In genomic region chr17:72424505-72425117, GRCh38 we compare ENCODE assay signal across 18 cellular contexts.
"Had no signal": no experiment of that assay in that cellular context is flagged by ENCODE, and none has a peak within 500 bp of the region (broad histone marks: within the 10 kb centered on the region; RNA-seq: fewer than 3 reads in every experiment).

No MANE protein-coding gene starts in this region.

- H3K27ac Mint-ChIP-seq: activated CD8-positive, alpha-beta T cell treated with anti-CD3 and anti-CD28 coated beads for 36 hours; activated naive CD8-positive, alpha-beta T cell treated with anti-CD3 and anti-CD28 coated beads, Interleukin-2, amount 50 U/mL, for 24 hours; activated T-cell treated with anti-CD3 and anti-CD28 coated beads, Interleukin-2, amount 50 U/mL, for 24 hours; nephron; stimulated activated naive CD8-positive, alpha-beta T cell treated with anti-CD3 and anti-CD28 coated beads, Interleukin-15, Interleukin-2, amounts not matched to agents 100 ng/mL and 50 ng/mL, for 24 hours had no signal

- H3K9me3 ChIP-seq: colonic mucosa, lower lobe of right lung, tibial nerve had no signal

- H3K4me1 Mint-ChIP-seq: central memory CD8-positive, alpha-beta T cell had no signal

- H3K4me3 ChIP-seq: colonic mucosa, lower lobe of right lung, tibial nerve had no signal

- ATAC-seq: activated CD8-positive, alpha-beta T cell treated with anti-CD3 and anti-CD28 coated beads for 36 hours; activated naive CD8-positive, alpha-beta T cell treated with anti-CD3 and anti-CD28 coated beads, Interleukin-2, amount 50 U/mL, for 24 hours; foreskin keratinocyte; left colon; lower lobe of right lung had no signal

- DNase-seq: activated CD4-positive, alpha-beta T cell treated with anti-CD3 and anti-CD28 coated beads for 4 hours; activated naive CD4-positive, alpha-beta T cell treated with anti-CD3 and anti-CD28 coated beads, Interleukin-2, amount 10 ng/mL, durations not matched to agents 7 days and 5 days; activated naive CD8-positive, alpha-beta T cell treated with anti-CD3 and anti-CD28 coated beads, Interleukin-2, amount 50 U/mL, for 24 hours; activated T-cell treated with anti-CD3 and anti-CD28 coated beads, Interleukin-2, amount 50 U/mL, for 24 hours; anterior cingulate cortex; colonic mucosa; foreskin keratinocyte; glutamatergic neuron; hippocampal formation; left colon; lower lobe of right lung; retina; stimulated activated CD8-positive, alpha-beta memory T cell treated with anti-CD3 and anti-CD28 coated beads, Interleukin-4, amount 100 ng/mL, for 48 hours had no signal

- H3K27ac ChIP-seq: colonic mucosa, foreskin keratinocyte, lower lobe of right lung, tibial nerve had no signal

- H3K27me3 Mint-ChIP-seq: activated naive CD4-positive, alpha-beta T cell treated with anti-CD3 and anti-CD28 coated beads, Interleukin-2, amount 10 ng/mL, durations not matched to agents 7 days and 5 days; activated naive CD8-positive, alpha-beta T cell treated with anti-CD3 and anti-CD28 coated beads, Interleukin-2, amount 50 U/mL, for 24 hours; activated T-cell treated with anti-CD3 and anti-CD28 coated beads, Interleukin-2, amount 50 U/mL, for 24 hours; stimulated activated naive CD8-positive, alpha-beta T cell treated with anti-CD3 and anti-CD28 coated beads, Interleukin-15, Interleukin-2, amounts not matched to agents 100 ng/mL and 50 ng/mL, for 24 hours had no signal

- H3K36me3 Mint-ChIP-seq: activated naive CD4-positive, alpha-beta T cell treated with anti-CD3 and anti-CD28 coated beads, Interleukin-2, amount 10 ng/mL, durations not matched to agents 7 days and 5 days had no signal

- H3K4me1 ChIP-seq: lower lobe of right lung had no signal

- H3K4me3 Mint-ChIP-seq: activated CD8-positive, alpha-beta T cell treated with anti-CD3 and anti-CD28 coated beads for 36 hours; activated naive CD4-positive, alpha-beta T cell treated with anti-CD3 and anti-CD28 coated beads, Interleukin-2, amount 10 ng/mL, durations not matched to agents 7 days and 5 days; activated naive CD8-positive, alpha-beta T cell treated with anti-CD3 and anti-CD28 coated beads, Interleukin-2, amount 50 U/mL, for 24 hours; activated T-cell treated with anti-CD3 and anti-CD28 coated beads, Interleukin-2, amount 50 U/mL, for 24 hours; central memory CD8-positive, alpha-beta T cell; nephron; stimulated activated naive CD8-positive, alpha-beta T cell treated with anti-CD3 and anti-CD28 coated beads, Interleukin-15, Interleukin-2, amounts not matched to agents 100 ng/mL and 50 ng/mL, for 24 hours had no signal

- H3K27me3 ChIP-seq: colonic mucosa, foreskin keratinocyte, tibial nerve had no signal

- H3K36me3 ChIP-seq: colonic mucosa, lower lobe of right lung had no signal

- H3K9me3 Mint-ChIP-seq: activated CD8-positive, alpha-beta T cell treated with anti-CD3 and anti-CD28 coated beads for 36 hours; activated naive CD4-positive, alpha-beta T cell treated with anti-CD3 and anti-CD28 coated beads, Interleukin-2, amount 10 ng/mL, durations not matched to agents 7 days and 5 days; activated naive CD8-positive, alpha-beta T cell treated with anti-CD3 and anti-CD28 coated beads, Interleukin-2, amount 50 U/mL, for 24 hours; activated T-cell treated with anti-CD3 and anti-CD28 coated beads, Interleukin-2, amount 50 U/mL, for 24 hours; central memory CD8-positive, alpha-beta T cell; nephron; stimulated activated naive CD8-positive, alpha-beta T cell treated with anti-CD3 and anti-CD28 coated beads, Interleukin-15, Interleukin-2, amounts not matched to agents 100 ng/mL and 50 ng/mL, for 24 hours had no signal
